Comparison of ENCODE assay signal across 8 cellular contexts in genomic region chr21:24895885-24896734, GRCh38.
A peak's percentile ranks its signal among the peaks of the same experiment; 100 is the strongest.
DNase-seq lines count a peak whose midpoint lies in the region; ATAC-seq, FAIRE-seq and TF ChIP-seq lines count a peak whose summit lies in the region.

No MANE protein-coding gene starts in this region.

- H3K4me1 ChIP-seq in SJCRH30: no peaks in the 10 kb centered on the region
- H3K4me1 ChIP-seq in HepG2 (ENCODE audit: insufficient read depth, low read length): no peaks in the 10 kb centered on the region

- H3K4me3 ChIP-seq in SJCRH30 (no peak overlapping the region), HepG2 (replicated peaks in 1 of 3; ENCODE audit: insufficient read depth in 1 of 3, low read depth in 2 of 3, low read length in 3 of 3) (no peak overlapping the region)

- POLR2A ChIA-PET in HepG2 (lab: Yijun Ruan, JAX): no interaction called here

- WGBS in HepG2 (ENCODE audit: low lambda C conversion rate): 48% methylated on average over 3 of the region's 3 CpGs

- TF ChIP-seq EP300 in HepG2 (IDR thresholded peaks at IDR 0.05; ENCODE audit: low read depth in 2 of 2, low read length in 2 of 2) (no peak), HepG2 (CRISPR knock-in tag; IDR thresholded peaks at IDR 0.05; ENCODE audit: borderline replicate concordance) (no peak)

- no peak overlapping the region for H3K9ac ChIP-seq in HepG2 (ENCODE audit: insufficient read depth, low read depth, low read length)

- H3K9me3 ChIP-seq in SJCRH30 (replicated peaks): no peaks in the 10 kb centered on the region
- H3K9me3 ChIP-seq in HepG2 (ENCODE audit: low read length): peaks cover 71% of the 10 kb centered on the region

- intact Hi-C loops in HepG2 (cut with micrococcal nuclease; ENCODE audit: unreplicated experiment): no loop called here

- H3K27me3 ChIP-seq in SJCRH30 (no peaks in the 10 kb centered on the region), HepG2 (ENCODE audit: control insufficient read depth in 1 of 2, insufficient read depth in 2 of 2, low read length in 2 of 2) (no peaks in the 10 kb centered on the region)

- DNase-seq in ELR (ENCODE audit: low read depth) (peak; percentile 48), SJCRH30 (peak; percentile 6 to 44), HepG2 (ENCODE audit: low spot score) (no peak), T-helper 1 cell (no peak)
- DNase-seq in effector CD8-positive, alpha-beta T cell (lab: John Stamatoyannopoulos, UW): no peak
- DNase-seq in activated CD8-positive, alpha-beta memory T cell treated with anti-CD3 and anti-CD28 coated beads, Interleukin-2, amount 50 U/mL, for 4 hours: no peak

- H4K20me1 ChIP-seq in HepG2 (ENCODE audit: insufficient read depth, low read length): no peaks in the 10 kb centered on the region

- TF ChIP-seq CTCF in HepG2 (CRISPR knock-in tag; IDR thresholded peaks at IDR 0.05): no peak

- CTCF ChIA-PET in HepG2 (lab: Yijun Ruan, JAX; ENCODE audit: low intra/inter-chr PET ratio, low total read pairs): no interaction called here

- FAIRE-seq in HepG2 (lab: Jason Lieb, UNC): no peak

- H2AFZ ChIP-seq in HepG2 (ENCODE audit: low read length): no peak overlapping the region

- no peaks in the 10 kb centered on the region for H3K36me3 ChIP-seq in SJCRH30
- no peaks in the 10 kb centered on the region for H3K36me3 ChIP-seq in HepG2 (replicated peaks in 1 of 2; ENCODE audit: control insufficient read depth in 1 of 2, insufficient read depth in 2 of 2, low read length in 2 of 2)

- no peaks in the 10 kb centered on the region for H3K79me2 ChIP-seq in HepG2 (ENCODE audit: insufficient read depth, low read length)

- in situ Hi-C loops in HepG2 (cut with HindIII; ENCODE audit: extremely low pct_ligation_motif_present, low pct_unique_long_range_greater_than_20kb): no loop called here

- BruUV-seq in HepG2 (replicated peaks; lab: Mats Ljungman, UMichigan): no TSS peak

- no peak overlapping the region for H3K27ac ChIP-seq in SJCRH30
- no peak overlapping the region for H3K27ac ChIP-seq in HepG2 (ENCODE audit: extremely low read length, insufficient read depth, low read length)

- no peak for TF ChIP-seq POLR2A in HepG2 (IDR thresholded peaks at IDR 0.05; ENCODE audit: insufficient read depth in 1 of 2, low read depth in 2 of 2, low read length in 2 of 2)

- TF ChIP-seq RAD21 in HepG2 (CRISPR knock-in tag; IDR thresholded peaks at IDR 0.05): no peak

- ATAC-seq in GM21360 (IDR thresholded peaks at IDR 0.05; ENCODE audit: unreplicated experiment): peak; percentile 74
- ATAC-seq in HG03565 (IDR thresholded peaks at IDR 0.05; ENCODE audit: unreplicated experiment): peak; percentile 65
- no peak for ATAC-seq in HepG2

- H3K4me2 ChIP-seq in HepG2 (ENCODE audit: low read depth, low read length): no peak overlapping the region

TF ChIP-seq in HepG2, 621 proteins besides CTCF, POLR2A, EP300 and RAD21:
- peak; percentile 37; the same call in 1 of the 2 replicates for TF ChIP-seq CEBPB (IDR thresholded peaks at IDR 0.05; ENCODE audit: borderline replicate concordance, low read depth, low read length)
- no peak for TF ChIP-seq SPEN (CRISPR knock-in tag; IDR thresholded peaks at IDR 0.05; ENCODE audit: low read depth)
- TF ChIP-seq SOX5 (CRISPR knock-in tag; IDR thresholded peaks at IDR 0.05; ENCODE audit: borderline replicate concordance): no peak
- TF ChIP-seq SYNCRIP (IDR thresholded peaks at IDR 0.05; ENCODE audit: insufficient read depth, low read depth, low read length): no peak
- TF ChIP-seq ZNF225 (CRISPR knock-in tag; IDR thresholded peaks at IDR 0.05): no peak
- no peak for TF ChIP-seq ZNF251 (CRISPR knock-in tag; IDR thresholded peaks at IDR 0.05)
- no peak for TF ChIP-seq POGK (CRISPR knock-in tag; conservative IDR thresholded peaks at IDR 0.05)
- no peak for TF ChIP-seq SKIL (CRISPR knock-in tag; IDR thresholded peaks at IDR 0.05; ENCODE audit: borderline replicate concordance)

Comparison
In these comparisons a context has a peak if more than half of its experiments do, and no peak if none do; other contexts are left out.
1. DNase-seq: peak in ELR (single experiment) and SJCRH30 (2 of 2); none in HepG2 (single experiment), T-helper 1 cell (0 of 5), effector CD8-positive, alpha-beta T cell (single experiment) and activated CD8-positive, alpha-beta memory T cell treated with anti-CD3 and anti-CD28 coated beads, Interleukin-2, amount 50 U/mL, for 4 hours (single experiment).